In genomic region chrY:23209802-23210495, GRCh38 we compare ENCODE assay signal across 15 cellular contexts. TPM values are rescaled to one million over a fixed set of nuclear protein-coding genes. Genes with fewer than 3 reads are reported as not detected.
"Had no signal": no experiment of that assay in that cellular context is flagged by ENCODE, and none has a peak within 500 bp of the region (broad histone marks: within the 10 kb centered on the region; RNA-seq: fewer than 3 reads in every experiment).

No MANE protein-coding gene starts in this region.

RNA-seq across cellular contexts. Expression of gene DAZ2, which starts 9.4 kb away (rescaled TPM):
- total RNA-seq: activated B cell treated with CpG ODN at 0.5 μM for 24 hours; activated CD4-positive, alpha-beta memory T cell treated with anti-CD3 and anti-CD28 coated beads for 36 hours; activated CD4-positive, alpha-beta memory T cell treated with anti-CD3 and anti-CD28 coated beads, Interleukin-2, amount 10 ng/mL, durations not matched to agents 7 days and 5 days; activated CD4-positive, alpha-beta T cell treated with anti-CD3 and anti-CD28 coated beads for 36 hours; activated CD4-positive, alpha-beta T cell treated with anti-CD3 and anti-CD28 coated beads, Interleukin-2, amount 10 ng/mL, durations not matched to agents 24 days and 14 days; activated CD4-positive, alpha-beta T cell treated with anti-CD3 and anti-CD28 coated beads, Interleukin-2, amount 10 ng/mL, durations not matched to agents 7 days and 5 days; activated CD8-positive, alpha-beta memory T cell treated with anti-CD3 and anti-CD28 coated beads for 36 hours; activated CD8-positive, alpha-beta memory T cell treated with anti-CD3 and anti-CD28 coated beads, Interleukin-2, amount 10 ng/mL, durations not matched to agents 7 days and 5 days; activated CD8-positive, alpha-beta T cell treated with anti-CD3 and anti-CD28 coated beads for 36 hours; activated CD8-positive, alpha-beta T cell treated with anti-CD3 and anti-CD28 coated beads, Interleukin-2, amount 10 ng/mL, durations not matched to agents 7 days and 5 days; T-cell; T-helper 1 cell treated with Interleukin-12 subunit alpha and Interleukin-12 subunit beta and Interleukin-4 antibody, amounts not matched to agents 30 ng/mL and 1 ng/mL, for 36 hours; T-helper 17 cell; T-helper 2 cell treated with Interferon-gamma antibody and Interleukin-4, amounts not matched to agents 100 ng/mL and 5 ng/mL, for 36 hours; WTC11 had no signal

RNA-seq across cellular contexts. Expression of gene DAZ1, which starts 11.1 kb away (rescaled TPM):
- total RNA-seq: activated B cell treated with CpG ODN at 0.5 μM for 24 hours; activated CD4-positive, alpha-beta memory T cell treated with anti-CD3 and anti-CD28 coated beads for 36 hours; activated CD4-positive, alpha-beta memory T cell treated with anti-CD3 and anti-CD28 coated beads, Interleukin-2, amount 10 ng/mL, durations not matched to agents 7 days and 5 days; activated CD4-positive, alpha-beta T cell treated with anti-CD3 and anti-CD28 coated beads for 36 hours; activated CD4-positive, alpha-beta T cell treated with anti-CD3 and anti-CD28 coated beads, Interleukin-2, amount 10 ng/mL, durations not matched to agents 24 days and 14 days; activated CD4-positive, alpha-beta T cell treated with anti-CD3 and anti-CD28 coated beads, Interleukin-2, amount 10 ng/mL, durations not matched to agents 7 days and 5 days; activated CD8-positive, alpha-beta memory T cell treated with anti-CD3 and anti-CD28 coated beads for 36 hours; activated CD8-positive, alpha-beta memory T cell treated with anti-CD3 and anti-CD28 coated beads, Interleukin-2, amount 10 ng/mL, durations not matched to agents 7 days and 5 days; activated CD8-positive, alpha-beta T cell treated with anti-CD3 and anti-CD28 coated beads for 36 hours; activated CD8-positive, alpha-beta T cell treated with anti-CD3 and anti-CD28 coated beads, Interleukin-2, amount 10 ng/mL, durations not matched to agents 7 days and 5 days; T-cell; T-helper 1 cell treated with Interleukin-12 subunit alpha and Interleukin-12 subunit beta and Interleukin-4 antibody, amounts not matched to agents 30 ng/mL and 1 ng/mL, for 36 hours; T-helper 17 cell; T-helper 2 cell treated with Interferon-gamma antibody and Interleukin-4, amounts not matched to agents 100 ng/mL and 5 ng/mL, for 36 hours; WTC11 had no signal
